In the genomic region with DNA sequence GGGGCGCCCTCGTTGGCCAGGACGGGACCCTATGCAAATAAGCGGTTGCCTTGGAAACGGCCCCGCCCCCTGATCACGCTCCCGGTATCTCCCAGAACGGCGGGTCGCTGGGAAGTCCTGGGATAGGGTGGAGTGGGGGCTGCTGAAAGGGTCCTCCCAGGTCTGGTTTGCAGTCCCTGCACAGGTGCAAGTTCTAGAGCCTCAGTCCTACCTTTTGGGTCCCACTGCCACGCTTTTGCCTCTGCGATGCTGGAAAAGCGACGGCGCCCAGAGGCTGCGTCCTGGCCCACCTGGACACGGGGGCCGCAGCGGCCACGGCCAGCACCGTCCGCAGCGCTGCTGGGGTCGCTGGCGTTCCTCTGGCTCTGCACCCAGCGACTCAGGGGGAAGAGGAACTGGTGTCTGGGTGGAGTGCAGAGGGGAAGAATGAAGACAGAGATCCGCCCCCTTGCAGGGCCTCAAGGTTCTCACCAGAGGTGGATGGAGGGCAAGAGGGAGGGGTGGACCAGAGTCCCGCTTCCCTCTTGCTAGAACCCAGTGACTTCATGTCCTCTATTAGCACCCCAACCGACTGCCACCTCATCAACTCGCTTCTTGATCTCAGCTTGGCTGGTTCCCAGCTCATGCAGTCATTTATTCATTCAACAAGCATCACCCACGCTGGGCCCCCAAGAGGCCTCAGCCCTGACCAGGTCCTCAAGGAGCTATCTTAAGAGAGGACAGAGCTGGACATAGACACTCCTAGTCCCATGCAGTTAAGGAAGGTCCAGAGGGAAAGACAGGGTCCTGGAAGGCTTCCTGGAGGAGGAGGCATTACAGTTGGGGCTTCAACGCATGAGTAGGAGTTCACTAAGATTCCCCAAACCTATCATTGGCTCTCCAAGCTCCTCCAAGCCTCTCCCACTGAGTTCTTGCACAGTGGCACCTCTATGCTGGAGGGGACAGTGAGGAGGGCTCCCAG, we compare ENCODE assay signal across 8 cellular contexts. TPM values are rescaled to one million over a fixed set of nuclear protein-coding genes. Genes with fewer than 3 reads are reported as not detected.
DNase-seq lines count a peak whose midpoint lies in the region; ATAC-seq and TF ChIP-seq lines count a peak whose summit lies in the region.

A gene (minus strand): TSS at position 381 of the 961 bp plus-strand sequence. CDS start 659 bp downstream, outside the sequence.

- peaks cover 21% of the 10 kb centered on the region for H3K4me1 Mint-ChIP-seq in activated naive CD8-positive, alpha-beta T cell treated with anti-CD3 and anti-CD28 coated beads, Interleukin-2, amount 10 ng/mL, durations not matched to agents 7 days and 5 days
- peaks cover 2% of the 10 kb centered on the region for H3K4me1 Mint-ChIP-seq in activated naive CD8-positive, alpha-beta T cell treated with anti-CD3 and anti-CD28 coated beads for 36 hours

- POLR2A ChIA-PET in activated naive CD8-positive, alpha-beta T cell treated with anti-CD3 and anti-CD28 coated beads, Interleukin-2, amount 10 ng/mL, durations not matched to agents 7 days and 5 days (lab: Charles Lee), result interaction anchor here (1.0 to 1.4 kb wide), 2 partner anchors 22 to 118 kb away, joined by 3 read pairs; a partner anchor contains a TSS

- H3K27ac ChIP-seq in VCaP, result peak within 1 kb of the TSS; percentile 80
- peak within 1 kb of the TSS; percentile 36 for H3K27ac ChIP-seq in upper lobe of right lung

- no peaks in the 10 kb centered on the region for H3K9me3 Mint-ChIP-seq in activated naive CD8-positive, alpha-beta T cell treated with anti-CD3 and anti-CD28 coated beads, Interleukin-2, amount 10 ng/mL, durations not matched to agents 7 days and 5 days
- no peaks in the 10 kb centered on the region for H3K9me3 Mint-ChIP-seq in activated naive CD8-positive, alpha-beta T cell treated with anti-CD3 and anti-CD28 coated beads for 36 hours

- no peaks in the 10 kb centered on the region for H3K36me3 Mint-ChIP-seq in activated naive CD8-positive, alpha-beta T cell treated with anti-CD3 and anti-CD28 coated beads, Interleukin-2, amount 10 ng/mL, durations not matched to agents 7 days and 5 days
- no peaks in the 10 kb centered on the region for H3K36me3 Mint-ChIP-seq in activated naive CD8-positive, alpha-beta T cell treated with anti-CD3 and anti-CD28 coated beads for 36 hours

- peaks cover 28% of the 10 kb centered on the region for H3K27me3 Mint-ChIP-seq in activated naive CD8-positive, alpha-beta T cell treated with anti-CD3 and anti-CD28 coated beads, Interleukin-2, amount 10 ng/mL, durations not matched to agents 7 days and 5 days
- peaks cover 34% of the 10 kb centered on the region for H3K27me3 Mint-ChIP-seq in activated naive CD8-positive, alpha-beta T cell treated with anti-CD3 and anti-CD28 coated beads for 36 hours

- intact Hi-C loops in lower leg skin (cut with DNase I; ENCODE audit: low total_unique reads) (no loop called here), upper lobe of right lung (cut with DNase I) (no loop called here)

- peak; percentile 72 for ATAC-seq in activated naive CD8-positive, alpha-beta T cell treated with anti-CD3 and anti-CD28 coated beads, Interleukin-2, amount 10 ng/mL, durations not matched to agents 7 days and 5 days (ENCODE audit: low read depth)
- ATAC-seq in upper lobe of right lung (peak; percentile 86), HG03280 (IDR thresholded peaks at IDR 0.05; ENCODE audit: unreplicated experiment) (no peak), GM19328 (IDR thresholded peaks at IDR 0.05; ENCODE audit: unreplicated experiment) (no peak)

- no peak for TF ChIP-seq CTCF in VCaP (conservative IDR thresholded peaks at IDR 0.05)
- no peak for TF ChIP-seq CTCF in lower leg skin (IDR thresholded peaks at IDR 0.05)
- TF ChIP-seq CTCF in upper lobe of right lung (IDR thresholded peaks at IDR 0.05), result no peak

- 16 to 20% methylated on average over 22 to 29 of the region's 33 CpGs for WGBS in lower leg skin, 2 donors

- peak within 1 kb of the TSS; percentile 44 for H3K4me3 Mint-ChIP-seq in activated naive CD8-positive, alpha-beta T cell treated with anti-CD3 and anti-CD28 coated beads, Interleukin-2, amount 10 ng/mL, durations not matched to agents 7 days and 5 days
- H3K4me3 Mint-ChIP-seq in activated naive CD8-positive, alpha-beta T cell treated with anti-CD3 and anti-CD28 coated beads for 36 hours, result no peak within 1 kb of the TSS

- H3K4me3 ChIP-seq in lower leg skin (ENCODE audit: low read depth, poor library complexity, severe bottlenecking) (peak within 1 kb of the TSS; percentile 4), upper lobe of right lung (peak within 1 kb of the TSS; percentile 43)

- H3K27ac Mint-ChIP-seq in activated naive CD8-positive, alpha-beta T cell treated with anti-CD3 and anti-CD28 coated beads, Interleukin-2, amount 10 ng/mL, durations not matched to agents 7 days and 5 days, result no peak within 1 kb of the TSS
- no peak within 1 kb of the TSS for H3K27ac Mint-ChIP-seq in activated naive CD8-positive, alpha-beta T cell treated with anti-CD3 and anti-CD28 coated beads for 36 hours

- peaks cover 16% of the 10 kb centered on the region for H3K4me1 ChIP-seq in upper lobe of right lung

- no peaks in the 10 kb centered on the region for H3K9me3 ChIP-seq in upper lobe of right lung

- peaks cover 12% of the 10 kb centered on the region for H3K27me3 ChIP-seq in upper lobe of right lung

- H3K36me3 ChIP-seq in upper lobe of right lung, result no peaks in the 10 kb centered on the region

- TF ChIP-seq POLR2A in lower leg skin (IDR thresholded peaks at IDR 0.05), result no peak

- DNase-seq in activated naive CD8-positive, alpha-beta T cell treated with anti-CD3 and anti-CD28 coated beads, Interleukin-2, amount 10 ng/mL, durations not matched to agents 7 days and 5 days, result no peak
- DNase-seq in activated naive CD8-positive, alpha-beta T cell treated with anti-CD3 and anti-CD28 coated beads for 36 hours, result no peak
- DNase-seq in lower leg skin (ENCODE audit: low spot score in 2 of 2) (no peak), upper lobe of right lung (peak; percentile 78), NCI-H748 (lab: John Stamatoyannopoulos, UW; ENCODE audit: unreplicated experiment) (no peak)

RNA-seq across cellular contexts. Expression of the gene that starts here (rescaled TPM):
- 1 to 10 TPM; 1.2 to 1.6 TPM for total RNA-seq in activated naive CD8-positive, alpha-beta T cell treated with anti-CD3 and anti-CD28 coated beads, Interleukin-2, amount 10 ng/mL, durations not matched to agents 7 days and 5 days
- not detected for total RNA-seq in activated naive CD8-positive, alpha-beta T cell treated with anti-CD3 and anti-CD28 coated beads for 36 hours
- 1 to 10 TPM in 3 of 4 donors, not detected in 1; 1.2 to 3.4 (median 2.2) TPM for total RNA-seq in lower leg skin
- 22.7 TPM for total RNA-seq in upper lobe of right lung

Comparison
In these comparisons a context has a peak if more than half of its experiments do, and no peak if none do; other contexts are left out.
1. ATAC-seq: peak in activated naive CD8-positive, alpha-beta T cell treated with anti-CD3 and anti-CD28 coated beads, Interleukin-2, amount 10 ng/mL, durations not matched to agents 7 days and 5 days (single experiment) and upper lobe of right lung (single experiment); none in HG03280 (single experiment) and GM19328 (single experiment).